ENCODE assay signal across 7 cellular contexts in the genomic region with DNA sequence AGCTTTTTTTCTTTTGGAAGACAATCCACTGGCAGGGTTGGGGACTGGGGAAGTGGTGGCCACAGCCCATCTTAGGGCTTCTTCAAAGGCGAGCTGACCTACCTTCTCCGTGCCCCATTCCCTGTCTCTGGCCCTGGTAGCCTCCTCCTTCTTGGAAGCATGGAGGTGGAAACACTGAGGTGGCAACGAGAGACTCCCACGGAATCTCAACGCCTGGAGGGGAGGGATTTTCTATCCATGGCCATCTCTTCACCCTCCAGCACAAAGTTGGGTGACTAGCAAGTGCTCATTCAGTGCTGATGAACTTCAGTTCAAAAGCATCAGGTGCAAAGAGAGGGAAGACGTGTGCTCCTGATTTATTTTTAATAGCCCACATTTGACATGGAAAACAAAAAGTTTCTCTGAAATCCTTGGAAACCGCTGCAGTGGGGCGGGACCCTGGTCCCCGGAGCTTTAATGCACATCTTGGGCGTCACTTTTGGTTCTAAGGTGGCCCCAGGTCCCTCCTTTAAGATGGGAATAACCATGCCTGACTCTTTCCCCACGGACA. TPM values are rescaled to one million over a fixed set of nuclear protein-coding genes. Genes with fewer than 3 reads are reported as not detected.
DNase-seq lines count a peak whose midpoint lies in the region; ATAC-seq, FAIRE-seq and TF ChIP-seq lines count a peak whose summit lies in the region.

No MANE protein-coding gene starts in this region.

- H3K36me3 ChIP-seq in HEK293 (ENCODE audit: control insufficient read depth in 2 of 2, insufficient read depth in 1 of 2, low read length in 2 of 2) (peaks cover 0 to 7% of the 10 kb centered on the region in 2 experiments; a peak in 1 of 3 replicates), WERI-Rb-1 (peaks cover 6% of the 10 kb centered on the region), small intestine (ENCODE audit: control insufficient read depth in 2 of 2, insufficient read depth in 2 of 2, low read length in 2 of 2) (no peaks in the 10 kb centered on the region)

- CTCF ChIA-PET in HEK293 (lab: Yijun Ruan, JAX): interaction anchor here (1.0 to 1.1 kb wide), 2 partner anchors 11 to 94 kb away, joined by 3 to 4 read pairs; no protein-coding TSS in a partner anchor

- no peak for FAIRE-seq in small intestine (lab: Jason Lieb, UNC)

- H3K27me3 ChIP-seq in WERI-Rb-1 (ENCODE audit: insufficient read depth, low read depth, severe bottlenecking) (no peaks in the 10 kb centered on the region), right cardiac atrium (ENCODE audit: control insufficient read depth, insufficient read depth) (no peaks in the 10 kb centered on the region), small intestine (ENCODE audit: control insufficient read depth in 2 of 2, insufficient read depth in 2 of 2, low read length in 2 of 2) (no peaks in the 10 kb centered on the region)

- POLR2A ChIA-PET in HEK293 (lab: Yijun Ruan, JAX): no interaction called here

- TF ChIP-seq CTCF in HEK293 (tag by site-specific recombination; IDR thresholded peaks at IDR 0.05) (no peak), WERI-Rb-1 (IDR thresholded peaks at IDR 0.05; ENCODE audit: low read depth, low read length) (no peak)

- WGBS in right cardiac atrium: 17% methylated on average over 11 of the region's 11 CpGs
- WGBS in small intestine, 3 donors: 17 to 25% (median 21%) methylated on average over 10 to 11 of the region's 11 CpGs

- no peaks in the 10 kb centered on the region for H3K9me3 ChIP-seq in HEK293 (ENCODE audit: control insufficient read depth, insufficient read depth, low read depth, low read length)
- H3K9me3 ChIP-seq in WERI-Rb-1 (ENCODE audit: severe bottlenecking): peaks cover 5% of the 10 kb centered on the region
- no peaks in the 10 kb centered on the region for H3K9me3 ChIP-seq in right cardiac atrium (ENCODE audit: control insufficient read depth, low read length)
- H3K9me3 ChIP-seq in small intestine (ENCODE audit: control insufficient read depth, low read depth): no peaks in the 10 kb centered on the region

- H3K4me1 ChIP-seq in HEK293 (ENCODE audit: control insufficient read depth, insufficient read depth, low read length) (no peaks in the 10 kb centered on the region), right cardiac atrium (ENCODE audit: control insufficient read depth, insufficient read depth, low read length) (peaks cover 2% of the 10 kb centered on the region), small intestine (ENCODE audit: control insufficient read depth in 2 of 2, insufficient read depth in 1 of 2, low read depth in 1 of 2, low read length in 1 of 2) (peaks cover 0 to 2% of the 10 kb centered on the region in 2 donors)

- H3K4me3 ChIP-seq in HEK293 (ENCODE audit: low read depth, low read length) (peak overlapping the region; percentile 96), WERI-Rb-1 (ENCODE audit: low read depth, low read length) (peak overlapping the region; percentile 79), right cardiac atrium (ENCODE audit: low read length) (peak overlapping the region; percentile 82), small intestine (ENCODE audit: low read depth in 1 of 2, low read length in 2 of 2) (peak overlapping the region; percentile 60 to 64)

- H3K27ac ChIP-seq in HEK293 (ENCODE audit: extremely low read depth, low read depth, low read length) (peak overlapping the region; percentile 42; the same call in 1 of the 2 replicates), WERI-Rb-1 (peak overlapping the region; percentile 97), right cardiac atrium (ENCODE audit: low read length) (no peak overlapping the region), small intestine (ENCODE audit: low read depth in 1 of 2, low read length in 1 of 2) (peak overlapping the region in 1 of 2 donors; percentile 71)

- DNase-seq in WERI-Rb-1 (no peak), right cardiac atrium (no peak), small intestine (no peak), NCI-H526 (lab: John Stamatoyannopoulos, UW) (no peak)
- DNase-seq in effector CD8-positive, alpha-beta T cell (lab: John Stamatoyannopoulos, UW): no peak

- ATAC-seq in right cardiac atrium (no peak), HG03025 (IDR thresholded peaks at IDR 0.05; ENCODE audit: low FRiP score, unreplicated experiment) (no peak)

- intact Hi-C loops in right cardiac atrium (cut with DNase I): loop anchor here in 2 of 4 donors (5.0 to 10.0 kb wide), 2 partner anchors 91 to 93 kb away; no protein-coding TSS in a partner anchor

TF ChIP-seq in HEK293, 187 proteins besides CTCF, POLR2A, EP300 and RAD21:
- TF ChIP-seq ZBTB20 (tag by site-specific recombination; IDR thresholded peaks at IDR 0.05) (0 out of 2 replicates have a peak, but pooled peaks have one; percentile 10), OSR2 (tag by site-specific recombination; IDR thresholded peaks at IDR 0.05) (no peak), PRDM10 (tag by site-specific recombination; IDR thresholded peaks at IDR 0.05) (0 out of 2 replicates have a peak, but pooled peaks have one; percentile 7), ZNF600 (tag by site-specific recombination; IDR thresholded peaks at IDR 0.05) (no peak), ZNF302 (tag by site-specific recombination; IDR thresholded peaks at IDR 0.05; ENCODE audit: low read depth) (no peak)

RNA-seq across cellular contexts. Expression of gene ARMC9, which starts 0.6 kb away (rescaled TPM):
- total RNA-seq in right cardiac atrium: 1 to 10 TPM; 3.5 to 6.8 (median 3.8) TPM
- polyA plus RNA-seq in right cardiac atrium: 1.3 TPM
- polyA plus RNA-seq in small intestine: 1 to 10 TPM in 2 of 3 donors, under 1 TPM in 1; 0.67 to 4.5 (median 2.4) TPM
